Comparison of ENCODE assay signal across 12 cellular contexts in genomic region chr1:203197625-203198024, GRCh38. TPM values are rescaled to one million over a fixed set of nuclear protein-coding genes. Genes with fewer than 3 reads are reported as not detected.
A peak's percentile ranks its signal among the peaks of the same experiment; 100 is the strongest.
DNase-seq lines count a peak whose midpoint lies in the region; ATAC-seq and TF ChIP-seq lines count a peak whose summit lies in the region.
"Had no signal": no experiment of that assay in that cellular context is flagged by ENCODE, and none has a peak within 500 bp of the region (broad histone marks: within the 10 kb centered on the region; RNA-seq: fewer than 3 reads in every experiment).

No MANE protein-coding gene starts in this region.

- H3K4me1 Mint-ChIP-seq in stimulated activated naive B cell treated with anti-CD40 and anti-IgM and Interleukin-4, amounts not matched to agents 10 μg/mL and 1 μg/mL and 100 μg/mL, for 72 hours = no peaks in the 10 kb centered on the region

- H3K4me1 ChIP-seq in psoas muscle = peaks cover 38% of the 10 kb centered on the region

- no peak for TF ChIP-seq CTCF in psoas muscle (IDR thresholded peaks at IDR 0.05)
- TF ChIP-seq CTCF in GM13977 (IDR thresholded peaks at IDR 0.05; ENCODE audit: extremely low read depth, insufficient read depth, missing control alignments) = no peak

- no peak overlapping the region for H3K27ac Mint-ChIP-seq in stimulated activated naive B cell treated with anti-CD40 and anti-IgM and Interleukin-4, amounts not matched to agents 10 μg/mL and 1 μg/mL and 100 μg/mL, for 72 hours

- no peaks in the 10 kb centered on the region for H3K36me3 ChIP-seq in psoas muscle (ENCODE audit: insufficient read depth in 1 of 2, low read depth in 1 of 2)
- H3K36me3 ChIP-seq: ovary, suprapubic skin had no signal

- H3K4me3 Mint-ChIP-seq in stimulated activated naive B cell treated with anti-CD40 and anti-IgM and Interleukin-4, amounts not matched to agents 10 μg/mL and 1 μg/mL and 100 μg/mL, for 72 hours = no peak overlapping the region

- in situ Hi-C loops in GM13977 (cut with MboI; ENCODE audit: low pct_unique_long_range_greater_than_20kb, low sequenced_read_pairs, unreplicated experiment) = no loop called here

- H3K4me3 ChIP-seq in psoas muscle = no peak overlapping the region
- H3K4me3 ChIP-seq: ovary, suprapubic skin had no signal

- DNase-seq in GM04504 (ENCODE audit: low read depth) (peak; percentile 34), RPMI8226 (peak; percentile 62), fibroblast of the conjunctiva (ENCODE audit: low read depth) (peak; percentile 43), psoas muscle (no peak), GM13977 (ENCODE audit: low spot score) (no peak)
- no peak for DNase-seq in stimulated activated naive B cell treated with anti-CD40 and anti-IgM and Interleukin-4, amounts not matched to agents 10 μg/mL and 1 μg/mL and 100 μg/mL, for 72 hours
- no peak for DNase-seq in stimulated activated CD4-positive, alpha-beta T cell treated with anti-CD3 and anti-CD28 coated beads, Interleukin-4, amount 100 ng/mL, for 1 hour
- DNase-seq: NCI-H774; ovary; stimulated activated CD4-positive, alpha-beta T cell treated with anti-CD3 and anti-CD28 coated beads, Interleukin-4, amount 100 ng/mL, for 24 hours had no signal

- peaks cover 28 to 30% of the 10 kb centered on the region in 2 donors for H3K27me3 Mint-ChIP-seq in stimulated activated naive B cell treated with anti-CD40 and anti-IgM and Interleukin-4, amounts not matched to agents 10 μg/mL and 1 μg/mL and 100 μg/mL, for 72 hours

- no peaks in the 10 kb centered on the region for H3K9me3 ChIP-seq in psoas muscle
- H3K9me3 ChIP-seq: ovary, suprapubic skin had no signal

- WGBS in psoas muscle, 3 donors = 62 to 65% (median 63%) methylated on average over 3 of the region's 3 CpGs

- intact Hi-C loops in psoas muscle (cut with DNase I) = no loop called here

- peak; percentile 50 to 51 for ATAC-seq in stimulated activated naive B cell treated with anti-CD40 and anti-IgM and Interleukin-4, amounts not matched to agents 10 μg/mL and 1 μg/mL and 100 μg/mL, for 72 hours (replicated peaks)
- no peak for ATAC-seq in psoas muscle
- ATAC-seq: left lobe of liver had no signal

- H3K36me3 Mint-ChIP-seq in stimulated activated naive B cell treated with anti-CD40 and anti-IgM and Interleukin-4, amounts not matched to agents 10 μg/mL and 1 μg/mL and 100 μg/mL, for 72 hours = no peaks in the 10 kb centered on the region

- no peak overlapping the region for H3K27ac ChIP-seq in psoas muscle
- H3K27ac ChIP-seq: ovary, suprapubic skin had no signal

- no peaks in the 10 kb centered on the region for H3K9me3 Mint-ChIP-seq in stimulated activated naive B cell treated with anti-CD40 and anti-IgM and Interleukin-4, amounts not matched to agents 10 μg/mL and 1 μg/mL and 100 μg/mL, for 72 hours

- H3K27me3 ChIP-seq in psoas muscle (ENCODE audit: insufficient read depth in 3 of 3, low read length in 2 of 3) = no peaks in the 10 kb centered on the region
- H3K27me3 ChIP-seq: ovary had no signal

RNA-seq across cellular contexts. Expression of gene CHI3L1, which starts 11.1 kb away (rescaled TPM):
- 100 to 1,000 TPM in 1 of 4 donors, 10 to 100 TPM in 1, 1 to 10 TPM in 2; 1.7 to 156 (median 37.0) TPM for total RNA-seq in psoas muscle
- 10 to 100 TPM in 1 of 3 donors, 1 to 10 TPM in 2; 8.4 to 11.1 (median 9.9) TPM for polyA plus RNA-seq in psoas muscle

RNA-seq across cellular contexts. Expression of gene MYBPH, which starts 22.0 kb away (rescaled TPM):
- total RNA-seq in psoas muscle = 100 to 1,000 TPM in 3 of 4 donors, 10 to 100 TPM in 1; 18.0 to 882 (median 334) TPM
- 10 to 100 TPM; 20.6 to 39.1 (median 33.4) TPM for polyA plus RNA-seq in psoas muscle
- total RNA-seq: left lobe of liver had no signal

RNA-seq across cellular contexts. Expression of gene CHIT1, which starts 31.8 kb away (rescaled TPM):
- under 1 TPM in 2 of 4 donors, not detected in 2; 0.08 to 0.27 TPM for total RNA-seq in psoas muscle
- polyA plus RNA-seq in psoas muscle = under 1 TPM in 2 of 3 donors, not detected in 1; 0.04 to 0.10 TPM

Comparison
In these comparisons a context has a peak if more than half of its experiments do, and no peak if none do; other contexts are left out.
1. DNase-seq: peak in GM04504 (single experiment), RPMI8226 (single experiment) and fibroblast of the conjunctiva (single experiment); none in stimulated activated naive B cell treated with anti-CD40 and anti-IgM and Interleukin-4, amounts not matched to agents 10 μg/mL and 1 μg/mL and 100 μg/mL, for 72 hours (single experiment), psoas muscle (0 of 2), GM13977 (single experiment) and stimulated activated CD4-positive, alpha-beta T cell treated with anti-CD3 and anti-CD28 coated beads, Interleukin-4, amount 100 ng/mL, for 1 hour (single experiment).
2. ATAC-seq: peak in stimulated activated naive B cell treated with anti-CD40 and anti-IgM and Interleukin-4, amounts not matched to agents 10 μg/mL and 1 μg/mL and 100 μg/mL, for 72 hours (2 of 2); none in psoas muscle (0 of 4).